Comparison of ENCODE assay signal across 8 cellular contexts in genomic region chr13:96229356-96229755, GRCh38.
DNase-seq lines count a peak whose midpoint lies in the region; ATAC-seq and TF ChIP-seq lines count a peak whose summit lies in the region.

No MANE protein-coding gene starts in this region.

- peak; percentile 69 for ATAC-seq in GM19043 (IDR thresholded peaks at IDR 0.05; ENCODE audit: low read depth, unreplicated experiment)
- ATAC-seq in psoas muscle: peak in 3 of 4 donors; percentile 65 to 68 (median 66)
- no peak for ATAC-seq in GM21717 (IDR thresholded peaks at IDR 0.05; ENCODE audit: unreplicated experiment)
- no peak for ATAC-seq in HG03439 (IDR thresholded peaks at IDR 0.05; ENCODE audit: unreplicated experiment)
- no peak for ATAC-seq in GM21447 (IDR thresholded peaks at IDR 0.05; ENCODE audit: unreplicated experiment)

- no peaks in the 10 kb centered on the region for H3K27me3 ChIP-seq in brain microvascular endothelial cell (replicated peaks)
- no peaks in the 10 kb centered on the region for H3K27me3 ChIP-seq in psoas muscle (ENCODE audit: insufficient read depth in 3 of 3, low read length in 2 of 3)

- DNase-seq in A172 (ENCODE audit: low spot score) (peak; percentile 25), brain microvascular endothelial cell (peak; percentile 7), psoas muscle (no peak)
- peak; percentile 35 for DNase-seq in Jurkat, Clone E6-1 (ENCODE audit: low read depth, low spot score)

- intact Hi-C loops in psoas muscle (cut with DNase I): loop anchor here in 1 of 2 donors (5.0 kb wide), 1 partner anchor 207 kb away; no protein-coding TSS in a partner anchor

- in situ Hi-C loops in brain microvascular endothelial cell (cut with HindIII; ENCODE audit: low pct_ligation_motif_present, low sequenced_read_pairs): no loop called here

- TF ChIP-seq CTCF in brain microvascular endothelial cell (IDR thresholded peaks at IDR 0.05; ENCODE audit: low read depth, low read length, missing control alignments) (peak; percentile 38), psoas muscle (IDR thresholded peaks at IDR 0.05) (peak; percentile 34)

- WGBS in psoas muscle, 3 donors: 16 to 33% (median 18%) methylated on average over 2 of the region's 2 CpGs

- H3K4me3 ChIP-seq in Jurkat, Clone E6-1 (ENCODE audit: low read length): no peak overlapping the region
- H3K4me3 ChIP-seq in brain microvascular endothelial cell (ENCODE audit: low read depth, low read length) (no peak overlapping the region), psoas muscle (no peak overlapping the region)

- H3K27ac ChIP-seq in brain microvascular endothelial cell (no peak overlapping the region), psoas muscle (no peak overlapping the region)

- H3K36me3 ChIP-seq in brain microvascular endothelial cell (replicated peaks): no peaks in the 10 kb centered on the region
- no peaks in the 10 kb centered on the region for H3K36me3 ChIP-seq in psoas muscle (ENCODE audit: insufficient read depth in 1 of 2, low read depth in 1 of 2)

- no peaks in the 10 kb centered on the region for H3K9me3 ChIP-seq in psoas muscle

- H3K4me1 ChIP-seq in psoas muscle: no peaks in the 10 kb centered on the region

Comparison
In these comparisons a context has a peak if more than half of its experiments do, and no peak if none do; other contexts are left out.
1. DNase-seq: peak in A172 (single experiment), Jurkat, Clone E6-1 (single experiment) and brain microvascular endothelial cell (single experiment); none in psoas muscle (0 of 2).
2. ATAC-seq: peak in GM19043 (single experiment) and psoas muscle (3 of 4); none in GM21717 (single experiment), HG03439 (single experiment) and GM21447 (single experiment).